8 cellular contexts compared by ENCODE assay signal in the genomic region with DNA sequence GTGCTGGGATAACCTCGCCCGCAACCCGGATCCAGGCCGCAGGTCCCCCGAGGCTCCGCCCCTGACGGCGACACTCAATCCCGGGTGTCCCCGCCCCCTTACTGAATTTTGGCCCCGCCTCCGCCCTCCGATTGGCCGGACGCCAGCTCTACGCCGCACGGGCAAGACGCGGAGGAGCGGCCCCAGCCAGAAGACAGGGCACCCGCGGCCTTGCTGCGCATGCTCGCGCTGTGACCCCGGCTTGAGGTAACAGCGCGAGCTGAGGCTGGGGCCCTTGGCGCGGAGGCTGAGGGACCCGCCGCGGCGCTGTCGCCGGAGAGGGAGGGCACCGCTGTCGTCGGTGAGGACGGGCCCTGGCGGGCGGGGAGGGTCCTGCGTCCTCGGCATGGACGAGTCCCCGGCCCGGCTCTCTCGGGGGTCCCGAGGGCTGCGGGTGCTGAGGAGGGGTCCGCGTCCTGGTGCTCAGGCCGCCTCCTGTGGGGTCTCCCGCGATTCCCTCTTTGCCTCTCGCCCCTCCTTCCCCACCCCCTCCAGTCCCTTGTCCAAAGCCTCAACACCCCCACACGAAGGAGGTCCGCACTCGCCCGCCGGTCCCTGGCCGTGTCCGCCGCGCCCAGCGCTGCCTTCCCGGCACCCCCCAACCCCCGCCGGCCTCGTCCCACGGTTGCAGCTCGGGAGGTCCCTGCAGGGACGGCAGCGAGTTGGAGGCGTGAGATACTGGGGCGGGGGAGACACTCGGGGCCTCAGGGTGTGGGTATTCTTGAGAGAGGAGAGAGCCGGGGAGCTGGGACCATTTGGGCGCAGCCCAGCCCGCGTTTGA. TPM values are rescaled to one million over a fixed set of nuclear protein-coding genes. Genes with fewer than 3 reads are reported as not detected.
DNase-seq lines count a peak whose midpoint lies in the region; ATAC-seq and TF ChIP-seq lines count a peak whose summit lies in the region.

Gene FLYWCH2, plus strand, starts transcription at position 189 of the 820 bp plus-strand sequence. CDS start 13,235 bp downstream, outside the sequence.

- no peaks in the 10 kb centered on the region for H3K9me3 Mint-ChIP-seq in endothelial cell (ENCODE audit: unreplicated experiment)

- peak within 1 kb of the TSS; percentile 93 for H2AFZ ChIP-seq in OCI-LY3 (ENCODE audit: low read depth, low read length)

- H3K4me1 Mint-ChIP-seq in endothelial cell (ENCODE audit: unreplicated experiment): peaks cover 6% of the 10 kb centered on the region

- peak within 1 kb of the TSS; percentile 62 for H3K27ac ChIP-seq in OCI-LY3 (ENCODE audit: low read length)

- H3K9me3 ChIP-seq in OCI-LY3 (ENCODE audit: insufficient read depth, low read length): peaks cover 9% of the 10 kb centered on the region; the same call in 1 of the 2 replicates

- H3K27ac Mint-ChIP-seq in endothelial cell (ENCODE audit: unreplicated experiment): peak within 1 kb of the TSS; percentile 83

- H3K9ac ChIP-seq in OCI-LY3 (ENCODE audit: low read length): peak within 1 kb of the TSS; percentile 80

- H3K36me3 Mint-ChIP-seq in endothelial cell (ENCODE audit: low read depth, unreplicated experiment): peaks cover 11% of the 10 kb centered on the region

- no peak for TF ChIP-seq CTCF in OCI-LY3 (IDR thresholded peaks at IDR 0.05; ENCODE audit: low read depth, low read length)
- peak; percentile 29 for TF ChIP-seq CTCF in endothelial cell (IDR thresholded peaks at IDR 0.05; ENCODE audit: unreplicated experiment)

- peaks cover 5% of the 10 kb centered on the region; the same call in 1 of the 2 replicates for H3K4me1 ChIP-seq in OCI-LY3 (ENCODE audit: low read length)

- peak within 1 kb of the TSS; percentile 92 for H3K4me3 Mint-ChIP-seq in endothelial cell (ENCODE audit: unreplicated experiment)

- H4K20me1 ChIP-seq in OCI-LY3 (ENCODE audit: insufficient read depth, low read length): no peaks in the 10 kb centered on the region

- H3K4me3 ChIP-seq in OCI-LY3 (ENCODE audit: low read length): peak within 1 kb of the TSS; percentile 83

- H3K27me3 Mint-ChIP-seq in endothelial cell (ENCODE audit: unreplicated experiment): peaks cover 7% of the 10 kb centered on the region

- H3K4me2 ChIP-seq in OCI-LY3 (ENCODE audit: low read length): peak within 1 kb of the TSS; percentile 93

- peak; percentile 97 for DNase-seq in D341Med (ENCODE audit: low spot score)
- peak; percentile 93 for DNase-seq in HuH-7 (ENCODE audit: low spot score)
- DNase-seq in activated CD8-positive, alpha-beta memory T cell treated with anti-CD3 and anti-CD28 coated beads, Interleukin-2, amount 50 U/mL, for 48 hours: peak; percentile 100
- peak; percentile 100 for DNase-seq in endothelial cell (ENCODE audit: low spot score)
- DNase-seq in midbrain (lab: John Stamatoyannopoulos, UW): peak; percentile 96
- peak; percentile 99 to 100 for DNase-seq in stimulated activated CD8-positive, alpha-beta memory T cell treated with anti-CD3 and anti-CD28 coated beads, Interleukin-2, amount 100 ng/mL, for 1 hour (ENCODE audit: low read depth in 2 of 2)

- peak; percentile 71 for ATAC-seq in GM21515 (IDR thresholded peaks at IDR 0.05; ENCODE audit: unreplicated experiment)

- H3K79me2 ChIP-seq in OCI-LY3 (ENCODE audit: low read length): peaks cover 7% of the 10 kb centered on the region

- H3K36me3 ChIP-seq in OCI-LY3 (replicated peaks; ENCODE audit: low read depth, low read length): no peaks in the 10 kb centered on the region

- no peaks in the 10 kb centered on the region for H3K27me3 ChIP-seq in OCI-LY3 (ENCODE audit: low read depth, low read length)

RNA-seq across cellular contexts. Expression of gene FLYWCH2, which starts in this region (rescaled TPM):
- total RNA-seq in endothelial cell (ENCODE audit: unreplicated experiment): 24.9 TPM

Comparison
In these comparisons a context has a peak if more than half of its experiments do, and no peak if none do; other contexts are left out.
1. Peak in every context shown above with its lines: DNase-seq, ATAC-seq, H3K4me3 ChIP-seq and H3K27ac ChIP-seq.